ENCODE assay signal across 8 cellular contexts in the genomic region with DNA sequence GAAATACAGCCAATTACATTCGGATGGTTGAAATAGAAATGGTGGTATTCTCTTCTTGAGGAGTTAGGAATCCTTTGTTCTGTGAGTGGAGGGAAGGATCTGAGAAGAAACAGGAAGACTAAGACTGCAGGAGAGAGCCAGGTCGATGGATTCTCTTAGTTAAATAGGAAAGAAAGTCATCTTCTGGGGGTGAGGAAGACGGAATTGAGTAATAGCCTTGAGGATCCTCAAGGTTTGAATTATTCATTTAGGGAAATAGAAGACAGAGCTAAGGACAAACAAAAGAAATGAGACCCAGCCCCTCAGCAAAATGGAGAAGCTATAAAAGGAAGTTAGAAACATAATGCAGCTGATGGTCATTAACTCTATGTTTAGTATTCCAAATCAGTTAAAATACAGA. TPM values are rescaled to one million over a fixed set of nuclear protein-coding genes. Genes with fewer than 3 reads are reported as not detected.
A peak's percentile ranks its signal among the peaks of the same experiment; 100 is the strongest.
DNase-seq lines count a peak whose midpoint lies in the region; ATAC-seq and TF ChIP-seq lines count a peak whose summit lies in the region.
"Had no signal": no experiment of that assay in that cellular context is flagged by ENCODE, and none has a peak within 500 bp of the region (broad histone marks: within the 10 kb centered on the region; RNA-seq: fewer than 3 reads in every experiment).

No MANE protein-coding gene starts in this region.

- no peaks in the 10 kb centered on the region; a peak in 1 of 3 replicates for H3K36me3 ChIP-seq in HEK293 (ENCODE audit: control insufficient read depth in 2 of 2, insufficient read depth in 1 of 2, low read length in 2 of 2)
- peaks cover 3% of the 10 kb centered on the region; the same call in 1 of the 2 replicates for H3K36me3 ChIP-seq in SJCRH30
- H3K36me3 ChIP-seq in stomach smooth muscle (ENCODE audit: control insufficient read depth in 2 of 2, insufficient read depth in 2 of 2, low read length in 2 of 2) = no peaks in the 10 kb centered on the region

- H3K27ac ChIP-seq in HEK293 (ENCODE audit: extremely low read depth, low read depth, low read length) (peak overlapping the region; percentile 83), SJCRH30 (no peak overlapping the region), right cardiac atrium (ENCODE audit: low read length) (no peak overlapping the region), stomach smooth muscle (ENCODE audit: low read length) (peak overlapping the region; percentile 99)

- no peak for ATAC-seq in right cardiac atrium
- no peak for ATAC-seq in GM18520 (IDR thresholded peaks at IDR 0.05; ENCODE audit: unreplicated experiment)
- no peak for ATAC-seq in HG02798 (IDR thresholded peaks at IDR 0.05; ENCODE audit: poor library complexity, unreplicated experiment)

- H3K4me1 ChIP-seq in HEK293 (ENCODE audit: control insufficient read depth, insufficient read depth, low read length) = peaks cover 13% of the 10 kb centered on the region
- H3K4me1 ChIP-seq in SJCRH30 = peaks cover 7% of the 10 kb centered on the region
- no peaks in the 10 kb centered on the region for H3K4me1 ChIP-seq in right cardiac atrium (ENCODE audit: control insufficient read depth, insufficient read depth, low read length)
- H3K4me1 ChIP-seq in stomach smooth muscle (ENCODE audit: control insufficient read depth, insufficient read depth, low read length) = peaks cover 8% of the 10 kb centered on the region

- DNase-seq in SJCRH30 (no peak), right cardiac atrium (no peak), DMS114 treated with DMSO at 0.1 percent for 48 hours (lab: John Stamatoyannopoulos, UW; ENCODE audit: unreplicated experiment) (no peak)
- DNase-seq: activated naive CD4-positive, alpha-beta T cell had no signal

- CTCF ChIA-PET in HEK293 (lab: Yijun Ruan, JAX) = interaction anchor here (0.6 to 3.2 kb wide), 3 partner anchors 34 to 87 kb away, joined by 3 to 14 read pairs (median 3); no protein-coding TSS in a partner anchor

- peak overlapping the region; percentile 81 for H3K4me3 ChIP-seq in HEK293 (ENCODE audit: low read depth, low read length)
- H3K4me3 ChIP-seq in SJCRH30 = peak overlapping the region; percentile 70
- peak overlapping the region; percentile 97 for H3K4me3 ChIP-seq in right cardiac atrium (ENCODE audit: low read length)
- peak overlapping the region; percentile 93 to 97 for H3K4me3 ChIP-seq in stomach smooth muscle (ENCODE audit: low read length in 2 of 2)

- POLR2A ChIA-PET in HEK293 (lab: Yijun Ruan, JAX) = no interaction called here

- peak overlapping the region; percentile 98 to 99 for H3K9ac ChIP-seq in stomach smooth muscle (ENCODE audit: low read length in 2 of 2)

- no peaks in the 10 kb centered on the region for H3K9me3 ChIP-seq in HEK293 (ENCODE audit: control insufficient read depth, insufficient read depth, low read depth, low read length)
- H3K9me3 ChIP-seq in SJCRH30 (replicated peaks) = no peaks in the 10 kb centered on the region
- H3K9me3 ChIP-seq in right cardiac atrium (ENCODE audit: control insufficient read depth, low read length) = no peaks in the 10 kb centered on the region
- no peaks in the 10 kb centered on the region for H3K9me3 ChIP-seq in stomach smooth muscle (ENCODE audit: control insufficient read depth in 2 of 2, low read length in 2 of 2)

- H3K27me3 ChIP-seq in SJCRH30 (no peaks in the 10 kb centered on the region), right cardiac atrium (ENCODE audit: control insufficient read depth, insufficient read depth) (no peaks in the 10 kb centered on the region), stomach smooth muscle (ENCODE audit: control insufficient read depth in 1 of 2, insufficient read depth in 2 of 2, low read length in 2 of 2) (no peaks in the 10 kb centered on the region)

- no peak for TF ChIP-seq CTCF in HEK293 (tag by site-specific recombination; IDR thresholded peaks at IDR 0.05)

- WGBS in right cardiac atrium = 4% methylated on average over 3 of the region's 3 CpGs

- intact Hi-C loops in right cardiac atrium (cut with DNase I) = no loop called here

TF ChIP-seq in HEK293, 187 proteins besides CTCF, POLR2A, EP300 and RAD21:
- TF ChIP-seq ZNF354C (tag by site-specific recombination; IDR thresholded peaks at IDR 0.05; ENCODE audit: borderline replicate concordance, low read depth) = no peak
- TF ChIP-seq GLI4 (tag by site-specific recombination; IDR thresholded peaks at IDR 0.05) = no peak
- TF ChIP-seq, protein P1, sequence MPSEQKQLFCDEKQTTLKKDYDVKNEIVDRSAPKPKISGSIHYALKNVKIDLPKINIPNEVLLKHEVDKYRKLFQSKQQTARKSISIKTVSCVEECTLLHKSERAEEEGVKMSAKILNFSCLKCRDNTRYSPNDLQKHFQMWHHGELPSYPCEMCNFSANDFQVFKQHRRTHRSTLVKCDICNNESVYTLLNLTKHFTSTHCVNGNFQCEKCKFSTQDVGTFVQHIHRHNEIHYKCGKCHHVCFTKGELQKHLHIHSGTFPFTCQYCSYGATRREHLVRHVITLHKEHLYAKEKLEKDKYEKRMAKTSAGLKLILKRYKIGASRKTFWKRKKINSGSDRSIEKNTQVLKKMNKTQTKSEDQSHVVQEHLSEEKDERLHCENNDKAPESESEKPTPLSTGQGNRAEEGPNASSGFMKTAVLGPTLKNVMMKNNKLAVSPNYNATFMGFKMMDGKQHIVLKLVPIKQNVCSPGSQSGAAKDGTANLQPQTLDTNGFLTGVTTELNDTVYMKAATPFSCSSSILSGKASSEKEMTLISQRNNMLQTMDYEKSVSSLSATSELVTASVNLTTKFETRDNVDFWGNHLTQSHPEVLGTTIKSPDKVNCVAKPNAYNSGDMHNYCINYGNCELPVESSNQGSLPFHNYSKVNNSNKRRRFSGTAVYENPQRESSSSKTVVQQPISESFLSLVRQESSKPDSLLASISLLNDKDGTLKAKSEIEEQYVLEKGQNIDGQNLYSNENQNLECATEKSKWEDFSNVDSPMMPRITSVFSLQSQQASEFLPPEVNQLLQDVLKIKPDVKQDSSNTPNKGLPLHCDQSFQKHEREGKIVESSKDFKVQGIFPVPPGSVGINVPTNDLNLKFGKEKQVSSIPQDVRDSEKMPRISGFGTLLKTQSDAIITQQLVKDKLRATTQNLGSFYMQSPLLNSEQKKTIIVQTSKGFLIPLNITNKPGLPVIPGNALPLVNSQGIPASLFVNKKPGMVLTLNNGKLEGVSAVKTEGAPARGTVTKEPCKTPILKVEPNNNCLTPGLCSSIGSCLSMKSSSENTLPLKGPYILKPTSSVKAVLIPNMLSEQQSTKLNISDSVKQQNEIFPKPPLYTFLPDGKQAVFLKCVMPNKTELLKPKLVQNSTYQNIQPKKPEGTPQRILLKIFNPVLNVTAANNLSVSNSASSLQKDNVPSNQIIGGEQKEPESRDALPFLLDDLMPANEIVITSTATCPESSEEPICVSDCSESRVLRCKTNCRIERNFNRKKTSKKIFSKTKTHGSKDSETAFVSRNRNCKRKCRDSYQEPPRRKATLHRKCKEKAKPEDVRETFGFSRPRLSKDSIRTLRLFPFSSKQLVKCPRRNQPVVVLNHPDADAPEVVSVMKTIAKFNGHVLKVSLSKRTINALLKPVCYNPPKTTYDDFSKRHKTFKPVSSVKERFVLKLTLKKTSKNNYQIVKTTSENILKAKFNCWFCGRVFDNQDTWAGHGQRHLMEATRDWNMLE (tag by site-specific recombination; conservative IDR thresholded peaks at IDR 0.05; ENCODE audit: low read depth) = no peak
- TF ChIP-seq ZNF561 (tag by site-specific recombination; IDR thresholded peaks at IDR 0.05; ENCODE audit: borderline replicate concordance) = no peak
- TF ChIP-seq IKZF3 (tag by site-specific recombination; IDR thresholded peaks at IDR 0.05) = no peak
- TF ChIP-seq ZBTB17 (tag by site-specific recombination; IDR thresholded peaks at IDR 0.05) = 0 out of 2 replicates have a peak, but pooled peaks have one; percentile 11
TF ChIP-seq in HEK293: peak in this region for 1.

RNA-seq across cellular contexts. Expression of a gene that starts 1.8 kb away (rescaled TPM):
- total RNA-seq in SJCRH30 (2014; rRNA removed; shearing (Covaris generic)) = 121 and 133 TPM in 2 replicates
- total RNA-seq in right cardiac atrium = 100 to 1,000 TPM; 178 to 208 (median 191) TPM
- polyA plus RNA-seq in right cardiac atrium = 224 TPM

RNA-seq across cellular contexts. Expression of a gene that starts 37.2 kb away (rescaled TPM):
- total RNA-seq in SJCRH30 (2014; rRNA removed; shearing (Covaris generic)) = 0.15 and 0.40 TPM in 2 replicates
- total RNA-seq in right cardiac atrium = under 1 TPM; 0.23 to 0.38 (median 0.30) TPM
- 0.29 TPM for polyA plus RNA-seq in right cardiac atrium

RNA-seq across cellular contexts. Expression of a gene that starts 59.7 kb away (rescaled TPM):
- 16.7 and 18.6 TPM in 2 replicates for total RNA-seq in SJCRH30 (2014; rRNA removed; shearing (Covaris generic))
- 1 to 10 TPM; 6.2 to 7.2 (median 6.9) TPM for total RNA-seq in right cardiac atrium
- polyA plus RNA-seq in right cardiac atrium = 2.2 TPM

Comparison
In these comparisons a context has a peak if more than half of its experiments do, and no peak if none do; other contexts are left out.
1. H3K27ac ChIP-seq: peak in HEK293 (single experiment) and stomach smooth muscle (single experiment); none in SJCRH30 (single experiment) and right cardiac atrium (single experiment).
2. Peak in every context shown above with its lines, with median percentiles within 50 percentile points of each other: H3K4me3 ChIP-seq.